11 cellular contexts compared by ENCODE assay signal in the genomic region with DNA sequence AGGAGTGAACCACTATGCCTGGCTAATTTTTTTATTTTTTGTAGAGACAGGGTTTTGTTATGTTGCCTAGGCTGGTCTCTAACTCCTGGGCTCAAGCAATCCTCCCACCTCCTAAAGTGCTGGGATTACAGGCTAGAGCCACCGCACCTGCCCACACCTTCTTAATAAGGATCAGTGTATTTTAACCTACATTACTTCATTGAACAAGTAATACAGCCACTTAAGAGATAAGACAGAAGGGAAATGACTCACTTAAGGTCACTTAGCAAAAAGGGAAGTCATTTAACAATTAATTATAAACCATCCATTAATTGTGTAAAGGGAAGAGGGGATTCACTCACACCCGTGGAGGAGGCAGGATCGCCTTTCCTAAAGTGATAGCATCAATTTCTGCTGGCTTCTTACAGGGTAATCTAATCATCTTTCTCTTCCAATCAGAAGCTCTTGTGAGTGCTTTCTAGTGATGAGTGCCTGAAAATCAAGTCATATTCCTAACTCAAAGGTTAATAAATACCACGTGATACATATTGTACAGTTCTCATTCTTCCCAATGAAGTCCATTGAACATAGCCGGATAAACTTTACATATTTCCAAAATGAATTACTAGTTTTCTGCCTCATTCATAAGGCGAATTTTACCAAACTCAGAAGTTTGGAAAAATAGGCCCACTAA. TPM values are rescaled to one million over a fixed set of nuclear protein-coding genes. Genes with fewer than 3 reads are reported as not detected.
DNase-seq lines count a peak whose midpoint lies in the region; ATAC-seq and TF ChIP-seq lines count a peak whose summit lies in the region.
"Had no signal": no experiment of that assay in that cellular context is flagged by ENCODE, and none has a peak within 500 bp of the region (broad histone marks: within the 10 kb centered on the region; RNA-seq: fewer than 3 reads in every experiment).

No MANE protein-coding gene starts in this region.

- H3K36me3 ChIP-seq in SU-DHL-6 (ENCODE audit: low read length) (no peaks in the 10 kb centered on the region), tibial artery (no peaks in the 10 kb centered on the region)

- H3K9me3 Mint-ChIP-seq in activated naive CD4-positive, alpha-beta T cell treated with anti-CD3 and anti-CD28 coated beads, Interleukin-2, amount 50 U/mL, for 72 hours: peaks cover 0 to 5% of the 10 kb centered on the region in 2 donors
- peaks cover 14% of the 10 kb centered on the region for H3K9me3 Mint-ChIP-seq in glutamatergic neuron (ENCODE audit: unreplicated experiment)

- peaks cover 43% of the 10 kb centered on the region for H3K4me1 Mint-ChIP-seq in glutamatergic neuron (ENCODE audit: low read depth, unreplicated experiment)

- peaks cover 5% of the 10 kb centered on the region; the same call in 1 of the 2 replicates for H4K20me1 ChIP-seq in SU-DHL-6 (ENCODE audit: low read depth, low read length)

- no peak for ATAC-seq in activated naive CD4-positive, alpha-beta T cell treated with anti-CD3 and anti-CD28 coated beads, Interleukin-2, amount 50 U/mL, for 72 hours
- no peak for ATAC-seq in GM21447 (IDR thresholded peaks at IDR 0.05; ENCODE audit: unreplicated experiment)
- ATAC-seq in activated CD4-positive, CD25-positive, alpha-beta regulatory T cell treated with anti-CD3 and anti-CD28 coated beads, Interleukin-2, amount 50 U/mL, for 24 hours: no peak

- H3K4me3 ChIP-seq in SU-DHL-6 (ENCODE audit: insufficient read depth, low read length, poor library complexity, severe bottlenecking) (no peak overlapping the region), tibial artery (peak overlapping the region in 1 of 2 donors; percentile 97)

- H3K36me3 Mint-ChIP-seq in activated naive CD4-positive, alpha-beta T cell treated with anti-CD3 and anti-CD28 coated beads, Interleukin-2, amount 50 U/mL, for 72 hours: peaks cover 22 to 43% of the 10 kb centered on the region in 2 donors
- H3K36me3 Mint-ChIP-seq in glutamatergic neuron (ENCODE audit: unreplicated experiment): no peaks in the 10 kb centered on the region

- H3F3A ChIP-seq in SU-DHL-6 (ENCODE audit: insufficient read depth): peaks cover 35% of the 10 kb centered on the region

- peaks cover 0 to 81% (median 51%) of the 10 kb centered on the region in 4 donors for H3K4me1 ChIP-seq in tibial artery

- H3K27ac ChIP-seq in SU-DHL-6 (ENCODE audit: low read depth, low read length): no peak overlapping the region
- H3K27ac ChIP-seq in tibial artery: peak overlapping the region; percentile 60 to 98

- no peak overlapping the region for H3K9ac ChIP-seq in SU-DHL-6 (ENCODE audit: low read length)

- H3K27me3 Mint-ChIP-seq in glutamatergic neuron (ENCODE audit: unreplicated experiment): peaks cover 7% of the 10 kb centered on the region

- H2AFZ ChIP-seq in SU-DHL-6 (ENCODE audit: low read depth, low read length, severe bottlenecking): no peak overlapping the region

- no peak for TF ChIP-seq CTCF in SU-DHL-6 (IDR thresholded peaks at IDR 0.05; ENCODE audit: insufficient read depth, low read length, poor library complexity, severe bottlenecking)
- TF ChIP-seq CTCF in glutamatergic neuron (IDR thresholded peaks at IDR 0.05; ENCODE audit: partially characterized antibody, unreplicated experiment): no peak
- no peak for TF ChIP-seq CTCF in tibial artery (IDR thresholded peaks at IDR 0.05)

- H3K4me3 Mint-ChIP-seq in glutamatergic neuron (ENCODE audit: unreplicated experiment): peak overlapping the region; percentile 82

- H3K4me2 ChIP-seq in SU-DHL-6 (ENCODE audit: low read depth, low read length, poor library complexity, severe bottlenecking): peak overlapping the region; percentile 98

- H3K9me2 ChIP-seq in SU-DHL-6 (replicated peaks; ENCODE audit: insufficient read depth, low read length): no peaks in the 10 kb centered on the region

- no peak for DNase-seq in activated naive CD4-positive, alpha-beta T cell treated with anti-CD3 and anti-CD28 coated beads, Interleukin-2, amount 50 U/mL, for 72 hours (ENCODE audit: low spot score in 2 of 2)
- DNase-seq in activated naive CD4-positive, alpha-beta T cell treated with Interleukin-2 at 50 U/mL for 16 hours: no peak
- DNase-seq in glutamatergic neuron: no peak
- no peak for DNase-seq in tibial artery
- DNase-seq in iPS-NIHi11 (ENCODE audit: low spot score): no peak
- DNase-seq: C1 segment of cervical spinal cord, NCI-H1694 treated with DMSO at 0.1 percent for 48 hours, occipital lobe had no signal

- no peaks in the 10 kb centered on the region for H3K9me3 ChIP-seq in SU-DHL-6 (ENCODE audit: insufficient read depth, low read length)
- H3K9me3 ChIP-seq in tibial artery: no peaks in the 10 kb centered on the region

- peak overlapping the region; percentile 3 to 39 for H3K27ac Mint-ChIP-seq in activated naive CD4-positive, alpha-beta T cell treated with anti-CD3 and anti-CD28 coated beads, Interleukin-2, amount 50 U/mL, for 72 hours
- peak overlapping the region; percentile 55 for H3K27ac Mint-ChIP-seq in glutamatergic neuron (ENCODE audit: unreplicated experiment)

- intact Hi-C loops in tibial artery (cut with DNase I; ENCODE audit: low total_unique reads): loop anchor here (10.0 kb wide), 1 partner anchor 282 kb away; the partner anchor contains the start of gene UBTD2

- peaks cover 82% of the 10 kb centered on the region for H3K79me2 ChIP-seq in SU-DHL-6 (ENCODE audit: insufficient read depth, low read length)

- no peaks in the 10 kb centered on the region for H3K27me3 ChIP-seq in SU-DHL-6 (ENCODE audit: low read length)
- H3K27me3 ChIP-seq in tibial artery: no peaks in the 10 kb centered on the region

RNA-seq across cellular contexts. Expression of gene FBXW11, which starts 3.5 kb away (rescaled TPM):
- total RNA-seq in activated naive CD4-positive, alpha-beta T cell treated with anti-CD3 and anti-CD28 coated beads, Interleukin-2, amount 50 U/mL, for 72 hours: 10 to 100 TPM; 40.7 to 41.7 TPM
- total RNA-seq in glutamatergic neuron (ENCODE audit: unreplicated experiment): 110 TPM
